In the genomic region with DNA sequence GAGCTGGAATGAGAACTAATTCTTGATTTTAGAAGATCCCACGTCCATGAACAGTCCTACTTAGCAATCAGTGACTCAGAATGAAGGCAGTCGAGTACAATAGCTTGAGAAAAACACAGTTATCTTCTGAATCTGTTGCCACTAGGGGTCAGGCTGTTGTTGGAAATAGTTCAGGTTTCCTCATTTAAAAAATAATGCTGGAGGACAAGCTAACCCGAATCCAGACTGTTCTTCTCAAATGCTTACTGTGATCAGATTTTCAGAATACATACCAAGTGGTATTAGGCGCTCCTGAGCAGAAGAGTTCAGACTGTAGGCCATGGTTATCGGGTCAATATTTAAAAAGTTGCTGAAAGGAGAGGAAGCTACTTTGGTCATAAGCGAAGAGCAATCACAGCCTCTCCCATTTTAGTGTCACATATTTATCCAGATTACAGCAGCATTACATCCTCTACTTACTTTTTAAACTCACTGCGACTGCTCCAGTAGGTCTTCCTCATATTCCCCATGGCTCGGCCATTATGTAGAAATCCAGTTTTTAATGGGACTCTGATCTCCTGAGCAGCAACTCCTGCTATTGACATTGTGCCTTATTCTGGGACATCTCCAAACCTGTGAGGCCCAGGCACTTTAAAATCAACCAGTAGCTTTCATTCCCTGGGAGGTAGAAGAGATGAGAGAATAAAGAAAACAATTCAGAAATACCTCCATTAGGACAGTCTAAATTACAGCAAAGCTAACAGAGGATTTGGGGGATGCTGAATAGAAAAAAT, we compare ENCODE assay signal across 1 cellular context.
TF ChIP-seq lines count a peak whose summit lies in the region.

No MANE protein-coding gene starts in this region.

TF ChIP-seq in HepG2, 621 proteins besides CTCF, POLR2A, EP300 and RAD21:
- TF ChIP-seq POLR2G (IDR thresholded peaks at IDR 0.05; ENCODE audit: low read depth, low read length): peak; percentile 46; the same call in 1 of the 2 replicates
- TF ChIP-seq THAP11 (CRISPR knock-in tag; IDR thresholded peaks at IDR 0.05): peak; percentile 13; the same call in 1 of the 2 replicates
- no peak for TF ChIP-seq RFXAP (CRISPR knock-in tag; IDR thresholded peaks at IDR 0.05; ENCODE audit: borderline replicate concordance)
- no peak for TF ChIP-seq ZNF660 (CRISPR knock-in tag; IDR thresholded peaks at IDR 0.05; ENCODE audit: borderline replicate concordance, low read depth)
- peak; percentile 51 for TF ChIP-seq RBFOX2 (IDR thresholded peaks at IDR 0.05; ENCODE audit: low read depth, low read length)
- 0 out of 2 replicates have a peak, but pooled peaks have one; percentile 33 for TF ChIP-seq ZC3H13 (CRISPR knock-in tag; IDR thresholded peaks at IDR 0.05)
- peak; percentile 17 for TF ChIP-seq AGO1 (IDR thresholded peaks at IDR 0.05; ENCODE audit: low read depth, low read length, poor library complexity, severe bottlenecking)
- no peak for TF ChIP-seq NFATC3 (CRISPR knock-in tag; IDR thresholded peaks at IDR 0.05)
- peak; percentile 88 for TF ChIP-seq RBM22 (optimal IDR thresholded peaks at IDR 0.05; ENCODE audit: low read length)
- peak; percentile 3; the same call in 1 of the 2 replicates for TF ChIP-seq MED1 (CRISPR knock-in tag; IDR thresholded peaks at IDR 0.05)
- TF ChIP-seq SSRP1 (CRISPR knock-in tag; IDR thresholded peaks at IDR 0.05): peak; percentile 63; the same call in 1 of the 2 replicates
- peak; percentile 66 for TF ChIP-seq SMC3 (IDR thresholded peaks at IDR 0.05; ENCODE audit: low read length)
- TF ChIP-seq, protein P1, sequence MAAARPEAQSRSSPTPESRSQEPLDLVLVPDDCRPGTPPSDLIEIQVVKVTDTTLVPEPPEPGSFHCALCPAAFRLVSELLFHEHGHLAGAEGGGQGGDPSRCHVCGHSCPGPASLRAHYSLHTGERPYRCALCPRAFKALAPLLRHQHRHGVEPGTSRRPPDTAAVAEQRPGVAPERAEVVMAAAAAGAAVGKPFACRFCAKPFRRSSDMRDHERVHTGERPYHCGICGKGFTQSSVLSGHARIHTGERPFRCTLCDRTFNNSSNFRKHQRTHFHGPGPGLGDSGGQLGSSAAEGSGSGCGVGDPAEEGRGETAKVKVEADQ (CRISPR knock-in tag; IDR thresholded peaks at IDR 0.05; ENCODE audit: borderline replicate concordance): no peak
- peak; percentile 56 for TF ChIP-seq AGO2 (optimal IDR thresholded peaks at IDR 0.05; ENCODE audit: low read depth, low read length)
- TF ChIP-seq, protein P2, sequence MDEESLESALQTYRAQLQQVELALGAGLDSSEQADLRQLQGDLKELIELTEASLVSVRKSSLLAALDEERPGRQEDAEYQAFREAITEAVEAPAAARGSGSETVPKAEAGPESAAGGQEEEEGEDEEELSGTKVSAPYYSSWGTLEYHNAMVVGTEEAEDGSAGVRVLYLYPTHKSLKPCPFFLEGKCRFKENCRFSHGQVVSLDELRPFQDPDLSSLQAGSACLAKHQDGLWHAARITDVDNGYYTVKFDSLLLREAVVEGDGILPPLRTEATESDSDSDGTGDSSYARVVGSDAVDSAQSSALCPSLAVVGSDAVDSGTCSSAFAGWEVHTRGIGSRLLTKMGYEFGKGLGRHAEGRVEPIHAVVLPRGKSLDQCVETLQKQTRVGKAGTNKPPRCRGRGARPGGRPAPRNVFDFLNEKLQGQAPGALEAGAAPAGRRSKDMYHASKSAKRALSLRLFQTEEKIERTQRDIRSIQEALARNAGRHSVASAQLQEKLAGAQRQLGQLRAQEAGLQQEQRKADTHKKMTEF (CRISPR knock-in tag; IDR thresholded peaks at IDR 0.05): peak; percentile 21; the same call in 1 of the 2 replicates
- 0 out of 2 replicates have a peak, but pooled peaks have one; percentile 17 for TF ChIP-seq FOSL2 (CRISPR knock-in tag; IDR thresholded peaks at IDR 0.05)
- TF ChIP-seq CCDC6 (CRISPR knock-in tag; IDR thresholded peaks at IDR 0.05): 0 out of 2 replicates have a peak, but pooled peaks have one; percentile 31
- 0 out of 2 replicates have a peak, but pooled peaks have one; percentile 45 for TF ChIP-seq RFX5 (IDR thresholded peaks at IDR 0.05; ENCODE audit: low read depth, low read length)
- peak; percentile 19 for TF ChIP-seq TEAD3 (CRISPR knock-in tag; optimal IDR thresholded peaks at IDR 0.05; ENCODE audit: borderline replicate concordance)
- TF ChIP-seq, protein P3, sequence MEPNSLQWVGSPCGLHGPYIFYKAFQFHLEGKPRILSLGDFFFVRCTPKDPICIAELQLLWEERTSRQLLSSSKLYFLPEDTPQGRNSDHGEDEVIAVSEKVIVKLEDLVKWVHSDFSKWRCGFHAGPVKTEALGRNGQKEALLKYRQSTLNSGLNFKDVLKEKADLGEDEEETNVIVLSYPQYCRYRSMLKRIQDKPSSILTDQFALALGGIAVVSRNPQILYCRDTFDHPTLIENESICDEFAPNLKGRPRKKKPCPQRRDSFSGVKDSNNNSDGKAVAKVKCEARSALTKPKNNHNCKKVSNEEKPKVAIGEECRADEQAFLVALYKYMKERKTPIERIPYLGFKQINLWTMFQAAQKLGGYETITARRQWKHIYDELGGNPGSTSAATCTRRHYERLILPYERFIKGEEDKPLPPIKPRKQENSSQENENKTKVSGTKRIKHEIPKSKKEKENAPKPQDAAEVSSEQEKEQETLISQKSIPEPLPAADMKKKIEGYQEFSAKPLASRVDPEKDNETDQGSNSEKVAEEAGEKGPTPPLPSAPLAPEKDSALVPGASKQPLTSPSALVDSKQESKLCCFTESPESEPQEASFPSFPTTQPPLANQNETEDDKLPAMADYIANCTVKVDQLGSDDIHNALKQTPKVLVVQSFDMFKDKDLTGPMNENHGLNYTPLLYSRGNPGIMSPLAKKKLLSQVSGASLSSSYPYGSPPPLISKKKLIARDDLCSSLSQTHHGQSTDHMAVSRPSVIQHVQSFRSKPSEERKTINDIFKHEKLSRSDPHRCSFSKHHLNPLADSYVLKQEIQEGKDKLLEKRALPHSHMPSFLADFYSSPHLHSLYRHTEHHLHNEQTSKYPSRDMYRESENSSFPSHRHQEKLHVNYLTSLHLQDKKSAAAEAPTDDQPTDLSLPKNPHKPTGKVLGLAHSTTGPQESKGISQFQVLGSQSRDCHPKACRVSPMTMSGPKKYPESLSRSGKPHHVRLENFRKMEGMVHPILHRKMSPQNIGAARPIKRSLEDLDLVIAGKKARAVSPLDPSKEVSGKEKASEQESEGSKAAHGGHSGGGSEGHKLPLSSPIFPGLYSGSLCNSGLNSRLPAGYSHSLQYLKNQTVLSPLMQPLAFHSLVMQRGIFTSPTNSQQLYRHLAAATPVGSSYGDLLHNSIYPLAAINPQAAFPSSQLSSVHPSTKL (CRISPR knock-in tag; IDR thresholded peaks at IDR 0.05): peak; percentile 6; the same call in 1 of the 2 replicates
- peak; percentile 68 for TF ChIP-seq STAG1 (CRISPR knock-in tag; IDR thresholded peaks at IDR 0.05)
- TF ChIP-seq HMG20B (CRISPR knock-in tag; conservative IDR thresholded peaks at IDR 0.05): no peak
- TF ChIP-seq ZNF878 (CRISPR knock-in tag; IDR thresholded peaks at IDR 0.05): 0 out of 2 replicates have a peak, but pooled peaks have one; percentile 14
- peak; percentile 57; the same call in 1 of the 2 replicates for TF ChIP-seq ZFP36L1 (CRISPR knock-in tag; IDR thresholded peaks at IDR 0.05)
- 0 out of 2 replicates have a peak, but pooled peaks have one; percentile 29 for TF ChIP-seq TGIF2 (CRISPR knock-in tag; IDR thresholded peaks at IDR 0.05)
- TF ChIP-seq MEF2D (CRISPR knock-in tag; IDR thresholded peaks at IDR 0.05): no peak
- no peak for TF ChIP-seq SIX1 (CRISPR knock-in tag; IDR thresholded peaks at IDR 0.05; ENCODE audit: borderline replicate concordance)
- 0 out of 2 replicates have a peak, but pooled peaks have one; percentile 40 for TF ChIP-seq HNRNPL (IDR thresholded peaks at IDR 0.05; ENCODE audit: low read depth, low read length)
- no peak for TF ChIP-seq CREB1 (IDR thresholded peaks at IDR 0.05)
- TF ChIP-seq CREB1 (CRISPR knock-in tag; IDR thresholded peaks at IDR 0.05): 0 out of 2 replicates have a peak, but pooled peaks have one; percentile 10
- peak; percentile 61 for TF ChIP-seq SRSF4 (IDR thresholded peaks at IDR 0.05; ENCODE audit: low read depth, low read length, poor library complexity, severe bottlenecking)
